Comparison of ENCODE assay signal across 8 cellular contexts in genomic region chr19:10095948-10096614, GRCh38. TPM values are rescaled to one million over a fixed set of nuclear protein-coding genes. Genes with fewer than 3 reads are reported as not detected.
DNase-seq lines count a peak whose midpoint lies in the region; ATAC-seq lines count a peak whose summit lies in the region.

No MANE protein-coding gene starts in this region.

- DNase-seq in CD1c-positive myeloid dendritic cell (ENCODE audit: extremely low spot score) (peak; percentile 98), NCI-H774 (lab: John Stamatoyannopoulos, UW) (peak; percentile 93), mesenteric fat pad (ENCODE audit: low spot score) (peak; percentile 97)
- peak; percentile 90 for DNase-seq in activated CD8-positive, alpha-beta T cell treated with anti-CD3 and anti-CD28 coated beads, Interleukin-2, amount 10 ng/mL, durations not matched to agents 7 days and 5 days
- peak; percentile 82 to 91 (median 89) for DNase-seq in effector memory CD8-positive, alpha-beta T cell
- DNase-seq in stimulated activated CD8-positive, alpha-beta memory T cell treated with anti-CD3 and anti-CD28 coated beads, Interleukin-15, amount 100 ng/mL, for 1 hour (ENCODE audit: low read depth) = peak; percentile 63

- H3K27ac Mint-ChIP-seq in activated CD8-positive, alpha-beta T cell treated with anti-CD3 and anti-CD28 coated beads, Interleukin-2, amount 10 ng/mL, durations not matched to agents 7 days and 5 days = peak overlapping the region; percentile 72
- peak overlapping the region; percentile 58 to 78 for H3K27ac Mint-ChIP-seq in effector memory CD8-positive, alpha-beta T cell

- no peaks in the 10 kb centered on the region for H3K27me3 Mint-ChIP-seq in activated CD8-positive, alpha-beta T cell treated with anti-CD3 and anti-CD28 coated beads, Interleukin-2, amount 10 ng/mL, durations not matched to agents 7 days and 5 days (ENCODE audit: low read depth)
- no peaks in the 10 kb centered on the region for H3K27me3 Mint-ChIP-seq in effector memory CD8-positive, alpha-beta T cell

- POLR2A ChIA-PET in activated CD8-positive, alpha-beta T cell treated with anti-CD3 and anti-CD28 coated beads, Interleukin-2, amount 10 ng/mL, durations not matched to agents 7 days and 5 days (lab: Charles Lee) = interaction anchor here (0.5 to 3.5 kb wide), 9 partner anchors 9 to 269 kb away, joined by 3 to 29 read pairs (median 5); partner anchors contain the start of genes P2RY11, PPAN and SHFL

- H3K4me3 Mint-ChIP-seq in activated CD8-positive, alpha-beta T cell treated with anti-CD3 and anti-CD28 coated beads, Interleukin-2, amount 10 ng/mL, durations not matched to agents 7 days and 5 days = peak overlapping the region; percentile 54
- H3K4me3 Mint-ChIP-seq in effector memory CD8-positive, alpha-beta T cell = peak overlapping the region; percentile 59 to 63

- H3K36me3 Mint-ChIP-seq in activated CD8-positive, alpha-beta T cell treated with anti-CD3 and anti-CD28 coated beads, Interleukin-2, amount 10 ng/mL, durations not matched to agents 7 days and 5 days (ENCODE audit: low read depth) = peaks cover 33% of the 10 kb centered on the region
- H3K36me3 Mint-ChIP-seq in effector memory CD8-positive, alpha-beta T cell (ENCODE audit: insufficient read depth) = peaks cover 32% of the 10 kb centered on the region

- CTCF ChIA-PET in activated CD8-positive, alpha-beta T cell treated with anti-CD3 and anti-CD28 coated beads, Interleukin-2, amount 10 ng/mL, durations not matched to agents 7 days and 5 days (lab: Charles Lee) = interaction anchor here (0.7 to 6.2 kb wide), 8 partner anchors 13 to 175 kb away, joined by 3 to 135 read pairs (median 4); partner anchors contain the start of genes ICAM1, P2RY11 and PPAN

- no peaks in the 10 kb centered on the region for H3K9me3 Mint-ChIP-seq in activated CD8-positive, alpha-beta T cell treated with anti-CD3 and anti-CD28 coated beads, Interleukin-2, amount 10 ng/mL, durations not matched to agents 7 days and 5 days (ENCODE audit: insufficient read depth)
- no peaks in the 10 kb centered on the region for H3K9me3 Mint-ChIP-seq in effector memory CD8-positive, alpha-beta T cell

- peak; percentile 57 for ATAC-seq in GM19438 (IDR thresholded peaks at IDR 0.05; ENCODE audit: low read depth, unreplicated experiment)
- ATAC-seq in HG03565 (IDR thresholded peaks at IDR 0.05; ENCODE audit: unreplicated experiment) = peak; percentile 79
- ATAC-seq in activated CD8-positive, alpha-beta T cell treated with anti-CD3 and anti-CD28 coated beads, Interleukin-2, amount 10 ng/mL, durations not matched to agents 7 days and 5 days = peak; percentile 96
- peak; percentile 89 for ATAC-seq in effector memory CD8-positive, alpha-beta T cell (replicated peaks)

- H3K4me1 Mint-ChIP-seq in activated CD8-positive, alpha-beta T cell treated with anti-CD3 and anti-CD28 coated beads, Interleukin-2, amount 10 ng/mL, durations not matched to agents 7 days and 5 days (ENCODE audit: low read depth) = peaks cover 43% of the 10 kb centered on the region
- peaks cover 23 to 26% of the 10 kb centered on the region in 2 donors for H3K4me1 Mint-ChIP-seq in effector memory CD8-positive, alpha-beta T cell (ENCODE audit: low read depth in 2 of 2)

RNA-seq across cellular contexts. Expression of gene ANGPTL6, which starts 6.4 kb away (rescaled TPM):
- total RNA-seq in activated CD8-positive, alpha-beta T cell treated with anti-CD3 and anti-CD28 coated beads, Interleukin-2, amount 10 ng/mL, durations not matched to agents 7 days and 5 days = 1 to 10 TPM; 3.7 to 3.9 TPM
- total RNA-seq in mesenteric fat pad = 0.42 TPM

RNA-seq across cellular contexts. Expression of gene SHFL, which starts 10.0 kb away (rescaled TPM):
- total RNA-seq in activated CD8-positive, alpha-beta T cell treated with anti-CD3 and anti-CD28 coated beads, Interleukin-2, amount 10 ng/mL, durations not matched to agents 7 days and 5 days = 10 to 100 TPM; 81.2 to 89.5 TPM
- total RNA-seq in mesenteric fat pad = 29.3 TPM

RNA-seq across cellular contexts. Expression of gene PPAN, which starts 10.1 kb away (rescaled TPM):
- 100 to 1,000 TPM; 107 to 121 TPM for total RNA-seq in activated CD8-positive, alpha-beta T cell treated with anti-CD3 and anti-CD28 coated beads, Interleukin-2, amount 10 ng/mL, durations not matched to agents 7 days and 5 days
- total RNA-seq in mesenteric fat pad = 52.1 TPM

RNA-seq across cellular contexts. Expression of gene P2RY11, which starts 15.4 kb away (rescaled TPM):
- total RNA-seq in activated CD8-positive, alpha-beta T cell treated with anti-CD3 and anti-CD28 coated beads, Interleukin-2, amount 10 ng/mL, durations not matched to agents 7 days and 5 days = 10 to 100 TPM; 50.4 to 53.6 TPM
- 17.7 TPM for total RNA-seq in mesenteric fat pad

RNA-seq across cellular contexts. Expression of gene EIF3G, which starts 23.6 kb away (rescaled TPM):
- total RNA-seq in activated CD8-positive, alpha-beta T cell treated with anti-CD3 and anti-CD28 coated beads, Interleukin-2, amount 10 ng/mL, durations not matched to agents 7 days and 5 days = 100 to 1,000 TPM; 229 to 241 TPM
- total RNA-seq in mesenteric fat pad = 189 TPM

Comparison
In these comparisons a context has a peak if more than half of its experiments do, and no peak if none do; other contexts are left out.
1. Peak in every context shown above with its lines: DNase-seq and ATAC-seq.